12 cellular contexts compared by ENCODE assay signal in genomic region chr16:19912445-19913305, GRCh38. TPM values are rescaled to one million over a fixed set of nuclear protein-coding genes. Genes with fewer than 3 reads are reported as not detected.
DNase-seq lines count a peak whose midpoint lies in the region; ATAC-seq and TF ChIP-seq lines count a peak whose summit lies in the region.
"Had no signal": no experiment of that assay in that cellular context is flagged by ENCODE, and none has a peak within 500 bp of the region (broad histone marks: within the 10 kb centered on the region; RNA-seq: fewer than 3 reads in every experiment).

No MANE protein-coding gene starts in this region.

- H2AFZ ChIP-seq in SK-N-SH (ENCODE audit: low read depth), result no peak overlapping the region

- H3K27me3 ChIP-seq in SK-N-SH (ENCODE audit: insufficient read depth), result no peaks in the 10 kb centered on the region

- no peak overlapping the region for H3K4me2 ChIP-seq in SK-N-SH

- TF ChIP-seq RAD21 in SK-N-SH (IDR thresholded peaks at IDR 0.05; ENCODE audit: low read length), result no peak

- no peaks in the 10 kb centered on the region; a peak in 1 of 4 replicates for H3K4me1 ChIP-seq in SK-N-SH (ENCODE audit: control insufficient read depth in 1 of 2, insufficient read depth in 2 of 2, low read depth in 1 of 2, low read length in 1 of 2)

- no peak for TF ChIP-seq CTCF in SK-N-SH (IDR thresholded peaks at IDR 0.05)
- TF ChIP-seq CTCF in fibroblast of mammary gland (conservative IDR thresholded peaks at IDR 0.05; ENCODE audit: control insufficient read depth, insufficient read depth, low read depth, low read length), result no peak

- H3K4me3 ChIP-seq in SK-N-SH (ENCODE audit: low read depth in 2 of 2, low read length in 1 of 2), result no peak overlapping the region
- H3K4me3 ChIP-seq in fibroblast of mammary gland (ENCODE audit: control insufficient read depth, low read depth, low read length), result no peak overlapping the region

- ATAC-seq in HG03571 (IDR thresholded peaks at IDR 0.05; ENCODE audit: unreplicated experiment), result no peak
- ATAC-seq: activated naive CD4-positive, alpha-beta T cell treated with anti-CD3 and anti-CD28 coated beads, Interleukin-2, amount 50 U/mL, for 72 hours; stimulated activated naive CD8-positive, alpha-beta T cell treated with anti-CD3 and anti-CD28 coated beads, Interleukin-15, amount 100 ng/mL, for 72 hours had no signal

- peak; percentile 35 for DNase-seq in NCI-H748 (lab: John Stamatoyannopoulos, UW; ENCODE audit: unreplicated experiment)
- DNase-seq in NCI-H748 treated with DMSO at 0.1 percent for 48 hours (lab: John Stamatoyannopoulos, UW), result no peak
- DNase-seq in SK-N-SH, result no peak
- DNase-seq in fibroblast of mammary gland (ENCODE audit: low read depth), result peak; percentile 83
- DNase-seq in activated CD4-positive, alpha-beta T cell treated with anti-CD3 and anti-CD28 coated beads, Interleukin-2, amount 50 U/mL, for 48 hours, result no peak
- no peak for DNase-seq in activated effector memory CD4-positive, alpha-beta T cell treated with anti-CD3 and anti-CD28 coated beads, Interleukin-2, amount 50 U/mL, for 16 hours
- no peak for DNase-seq in NCI-H446 treated with DMSO at 0.1 percent for 48 hours (lab: John Stamatoyannopoulos, UW)
- DNase-seq: activated B cell treated with CpG ODN at 0.5 μM for 24 hours; stimulated activated naive CD8-positive, alpha-beta T cell treated with anti-CD3 and anti-CD28 coated beads, Interleukin-15, amount 100 ng/mL, for 72 hours; SW 1271 had no signal

- no peaks in the 10 kb centered on the region for H3F3A ChIP-seq in SK-N-SH (replicated peaks; ENCODE audit: insufficient read depth)

- no peak for TF ChIP-seq EP300 in SK-N-SH (IDR thresholded peaks at IDR 0.05; ENCODE audit: borderline replicate concordance in 1 of 2, low read depth in 1 of 2, low read length in 1 of 2)

- no peaks in the 10 kb centered on the region for H3K79me2 ChIP-seq in SK-N-SH (ENCODE audit: insufficient read depth)

- 58% methylated on average over 21 of the region's 21 CpGs for WGBS in SK-N-SH (ENCODE audit: low lambda C conversion rate)

- POLR2A ChIA-PET in SK-N-SH (lab: Yijun Ruan, JAX), result no interaction called here

- H3K9ac ChIP-seq in SK-N-SH, result no peak overlapping the region

- H3K36me3 ChIP-seq in SK-N-SH (replicated peaks in 1 of 2; ENCODE audit: control insufficient read depth in 1 of 2, insufficient read depth in 2 of 2, low read length in 1 of 2), result no peaks in the 10 kb centered on the region

- H3K9me2 ChIP-seq in SK-N-SH, result no peaks in the 10 kb centered on the region

- CTCF ChIA-PET in SK-N-SH (lab: Yijun Ruan, JAX), result interaction anchor here (2.3 to 17.2 kb wide), 3 partner anchors 13 to 470 kb away, joined by 9 to 473 read pairs (median 184); no protein-coding TSS in a partner anchor

- no peak overlapping the region for H3K27ac ChIP-seq in SK-N-SH (ENCODE audit: low read depth in 2 of 2, low read length in 1 of 2)

- H4K20me1 ChIP-seq in SK-N-SH (ENCODE audit: insufficient read depth), result no peaks in the 10 kb centered on the region

- no peaks in the 10 kb centered on the region for H3K9me3 ChIP-seq in SK-N-SH

TF ChIP-seq in SK-N-SH, 30 proteins besides CTCF, POLR2A, EP300 and RAD21:
- TF ChIP-seq JUND (IDR thresholded peaks at IDR 0.05) (0 out of 2 replicates have a peak, but pooled peaks have one; percentile 11), FOSL2 (IDR thresholded peaks at IDR 0.05; ENCODE audit: borderline replicate concordance, low read depth) (peak; percentile 48; the same call in 1 of the 2 replicates), NRF1 (IDR thresholded peaks at IDR 0.05; ENCODE audit: low read depth, low read length) (no peak), SIN3A (IDR thresholded peaks at IDR 0.05; ENCODE audit: borderline replicate concordance, low read depth, low read length) (no peak)
TF ChIP-seq in SK-N-SH: peak in this region for 2.

RNA-seq across cellular contexts. Expression of gene GPRC5B, which starts 28.0 kb away (rescaled TPM):
- polyA plus RNA-seq in SK-N-SH (2012; rRNA removed), result 1.1 TPM in 2 replicates
- polyA plus RNA-seq in SK-N-SH (2012; cell fraction: cytosol; rRNA removed), result 1.0 and 1.1 TPM in 2 replicates
- polyA plus RNA-seq in SK-N-SH (2012; cell fraction: nucleus; rRNA removed), result 1.0 and 1.3 TPM in 2 replicates

Comparison
In these comparisons a context has a peak if more than half of its experiments do, and no peak if none do; other contexts are left out.
1. DNase-seq: peak in NCI-H748 (single experiment) and fibroblast of mammary gland (single experiment); none in NCI-H748 treated with DMSO at 0.1 percent for 48 hours (single experiment), SK-N-SH (single experiment), activated CD4-positive, alpha-beta T cell treated with anti-CD3 and anti-CD28 coated beads, Interleukin-2, amount 50 U/mL, for 48 hours (0 of 2), activated effector memory CD4-positive, alpha-beta T cell treated with anti-CD3 and anti-CD28 coated beads, Interleukin-2, amount 50 U/mL, for 16 hours (single experiment) and NCI-H446 treated with DMSO at 0.1 percent for 48 hours (single experiment).